ENCODE assay signal across 17 cellular contexts in the genomic region with DNA sequence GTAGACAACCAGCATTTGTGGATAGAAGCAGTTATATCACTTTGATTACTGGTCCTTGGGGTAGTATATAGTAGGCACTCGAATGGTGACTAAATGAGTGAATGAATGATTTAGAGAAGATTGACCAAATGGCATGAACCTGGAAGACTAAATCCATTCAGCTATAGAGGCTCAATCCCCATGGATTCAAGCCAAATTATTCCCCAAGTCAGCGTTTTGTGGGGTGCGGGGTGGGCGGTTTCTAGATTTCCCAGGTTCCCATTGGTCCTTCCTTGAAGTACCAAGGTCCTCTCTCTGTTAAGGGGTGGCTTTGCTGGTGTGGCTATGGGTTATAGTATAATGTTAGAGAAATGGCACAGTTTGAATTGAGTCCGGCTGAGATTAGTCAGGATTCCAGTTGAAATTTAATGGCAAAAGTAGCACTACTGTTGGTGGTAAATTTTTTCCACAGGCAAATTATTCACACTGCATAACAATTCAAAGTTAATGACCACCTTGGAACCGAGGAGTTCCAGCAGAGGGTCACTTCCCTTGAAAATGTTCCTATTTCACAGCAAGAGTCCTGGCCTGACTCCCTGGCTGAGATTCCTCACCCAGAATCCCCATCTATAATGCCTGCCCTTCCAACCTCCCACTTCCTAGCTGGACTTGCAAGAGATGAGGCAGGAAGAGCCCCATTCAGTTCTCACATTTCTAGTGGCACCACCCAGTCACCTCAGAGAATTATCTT. TPM values are rescaled to one million over a fixed set of nuclear protein-coding genes. Genes with fewer than 3 reads are reported as not detected.
DNase-seq lines count a peak whose midpoint lies in the region; ATAC-seq and TF ChIP-seq lines count a peak whose summit lies in the region.
"Had no signal": no experiment of that assay in that cellular context is flagged by ENCODE, and none has a peak within 500 bp of the region (broad histone marks: within the 10 kb centered on the region; RNA-seq: fewer than 3 reads in every experiment).

No MANE protein-coding gene starts in this region.

- no peak for TF ChIP-seq CTCF in esophagus muscularis mucosa (IDR thresholded peaks at IDR 0.05)

- no peaks in the 10 kb centered on the region for H3K9me3 ChIP-seq in BLaER1
- H3K9me3 ChIP-seq in esophagus muscularis mucosa, result no peaks in the 10 kb centered on the region
- H3K9me3 ChIP-seq: Caco-2 had no signal

- H3K4me2 ChIP-seq in BLaER1, result peak overlapping the region; percentile 56

- H3K4me1 ChIP-seq in BLaER1 (peaks cover 83% of the 10 kb centered on the region), esophagus muscularis mucosa (peaks cover 0 to 5% (median 2%) of the 10 kb centered on the region in 4 donors)
- H3K4me1 ChIP-seq: Caco-2 had no signal

- 84% methylated on average over 6 of the region's 6 CpGs for WGBS in esophagus muscularis mucosa

- H3K9ac ChIP-seq in BLaER1, result no peak overlapping the region
- H3K9ac ChIP-seq: GM23248 had no signal

- ATAC-seq in GM19035 (IDR thresholded peaks at IDR 0.05; ENCODE audit: unreplicated experiment), result no peak
- ATAC-seq: HCT116 had no signal

- H3K27me3 ChIP-seq in BLaER1 (no peaks in the 10 kb centered on the region), esophagus muscularis mucosa (no peaks in the 10 kb centered on the region)

- peak overlapping the region; percentile 57; the same call in 1 of the 2 replicates for H3K27ac ChIP-seq in BLaER1
- no peak overlapping the region for H3K27ac ChIP-seq in esophagus muscularis mucosa (replicated peaks in 1 of 4)
- H3K27ac ChIP-seq: GM23248 had no signal

- TF ChIP-seq POLR2A in esophagus muscularis mucosa (IDR thresholded peaks at IDR 0.05; ENCODE audit: low read depth), result no peak

- DNase-seq in COR-L47 (lab: John Stamatoyannopoulos, UW) (peak; percentile 16), astrocyte of the hippocampus (ENCODE audit: low read depth, low spot score) (peak; percentile 10), renal cortical epithelial cell (ENCODE audit: low read depth) (peak; percentile 13), esophagus muscularis mucosa (ENCODE audit: extremely low spot score) (no peak), H4 (ENCODE audit: low spot score) (no peak)
- DNase-seq: C1 segment of cervical spinal cord; Caco-2; CD4-positive, alpha-beta memory T cell; DMS153; DND-41; GM23248; H9 had no signal

- intact Hi-C loops in esophagus muscularis mucosa (cut with DNase I), result no loop called here

- no peaks in the 10 kb centered on the region for H4K20me1 ChIP-seq in BLaER1

- peaks cover 31% of the 10 kb centered on the region for H3K36me3 ChIP-seq in BLaER1
- peaks cover 33 to 47% (median 39%) of the 10 kb centered on the region in 4 donors for H3K36me3 ChIP-seq in esophagus muscularis mucosa

- H3K4me3 ChIP-seq in BLaER1, result no peak overlapping the region
- H3K4me3 ChIP-seq in esophagus muscularis mucosa, result no peak overlapping the region
- H3K4me3 ChIP-seq: GM23248 had no signal

- TF ChIP-seq EP300 in esophagus muscularis mucosa (IDR thresholded peaks at IDR 0.05), result no peak

RNA-seq across cellular contexts. Expression of gene PCTP, which starts 27.7 kb away (rescaled TPM):
- total RNA-seq in renal cortical epithelial cell, result 24.0 and 26.0 TPM in 2 replicates
- total RNA-seq in esophagus muscularis mucosa, result 10 to 100 TPM; 11.2 to 17.4 (median 11.8) TPM
- 21.8 and 25.3 TPM in 2 replicates for total RNA-seq in H4 (2014; rRNA removed; shearing (Covaris generic))

RNA-seq across cellular contexts. Expression of gene TMEM100, which starts 55.9 kb away (rescaled TPM):
- 0.17 and 0.30 TPM in 2 replicates for total RNA-seq in renal cortical epithelial cell
- 1 to 10 TPM; 4.2 to 9.6 (median 9.5) TPM for total RNA-seq in esophagus muscularis mucosa
- 4.6 and 7.8 TPM in 2 replicates for total RNA-seq in H4 (2014; rRNA removed; shearing (Covaris generic))
- total RNA-seq: A172; B cell; Caco-2; CD4-positive, alpha-beta memory T cell; GM23248 had no signal

Comparison
In these comparisons a context has a peak if more than half of its experiments do, and no peak if none do; other contexts are left out.
1. DNase-seq: peak in COR-L47 (single experiment), astrocyte of the hippocampus (single experiment) and renal cortical epithelial cell (single experiment); none in esophagus muscularis mucosa (single experiment) and H4 (single experiment).